ENCODE assay signal across 13 cellular contexts in the genomic region with DNA sequence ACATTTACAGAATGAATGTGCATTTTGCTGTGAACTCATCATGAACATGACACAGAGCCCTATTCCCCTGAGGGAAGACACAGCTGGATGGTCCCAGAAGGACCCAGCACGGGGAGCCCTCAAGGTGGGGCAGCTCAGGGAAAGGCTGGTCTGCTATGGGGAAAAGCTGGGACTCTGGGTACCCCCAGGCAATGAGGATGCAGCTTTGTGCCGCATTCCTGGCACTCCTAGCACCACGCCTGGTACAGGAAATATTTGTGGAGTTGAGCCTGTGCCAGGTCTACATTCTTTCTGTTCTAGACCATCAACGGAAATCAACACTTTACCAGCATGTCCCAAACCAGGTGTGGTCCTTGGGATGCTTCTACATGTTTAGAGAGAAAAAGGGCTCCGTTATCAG.
DNase-seq lines count a peak whose midpoint lies in the region; ATAC-seq and TF ChIP-seq lines count a peak whose summit lies in the region.
"Had no signal": no experiment of that assay in that cellular context is flagged by ENCODE, and none has a peak within 500 bp of the region (broad histone marks: within the 10 kb centered on the region; RNA-seq: fewer than 3 reads in every experiment).

No MANE protein-coding gene starts in this region.

- TF ChIP-seq CTCF in PC-3 (conservative IDR thresholded peaks at IDR 0.05; ENCODE audit: low read depth, low read length), result no peak
- TF ChIP-seq CTCF in choroid plexus epithelial cell (conservative IDR thresholded peaks at IDR 0.05; ENCODE audit: low read depth, low read length), result no peak
- TF ChIP-seq CTCF in GM10248 (IDR thresholded peaks at IDR 0.05; ENCODE audit: control extremely low read depth, extremely low read depth, low read depth, missing control alignments), result no peak

- H3K36me3 ChIP-seq in BLaER1 treated with 17β-estradiol and CSF1 and Interleukin-3, amounts not matched to agents 10 nM and 100 nM, result no peaks in the 10 kb centered on the region
- H3K36me3 ChIP-seq in PC-3 (ENCODE audit: low read depth, low read length), result no peaks in the 10 kb centered on the region
- H3K36me3 ChIP-seq: heart right ventricle had no signal

- peak overlapping the region in 10 of 11 experiments; percentile 18 to 65 (median 48); a peak in 18 of 22 replicates for H3K4me2 ChIP-seq in BLaER1 treated with 17β-estradiol and CSF1 and Interleukin-3, amounts not matched to agents 10 nM and 100 nM
- peak overlapping the region; percentile 38 for H3K4me2 ChIP-seq in PC-3 (ENCODE audit: low read length)

- 0 out of 22 replicates have a peak overlapping the region, but pooled peaks of 1 of the 11 experiments have one; percentile 8 for H3K9ac ChIP-seq in BLaER1 treated with 17β-estradiol and CSF1 and Interleukin-3, amounts not matched to agents 10 nM and 100 nM
- H3K9ac ChIP-seq in PC-3 (ENCODE audit: low read length), result no peak overlapping the region

- H3K79me2 ChIP-seq in PC-3 (ENCODE audit: low read length), result no peaks in the 10 kb centered on the region

- no peaks in the 10 kb centered on the region for H3K9me2 ChIP-seq in PC-3 (replicated peaks; ENCODE audit: low read length)

- peak; percentile 69 for ATAC-seq in PC-3
- ATAC-seq in HG03175 (IDR thresholded peaks at IDR 0.05; ENCODE audit: unreplicated experiment), result no peak
- ATAC-seq in GM19324 (IDR thresholded peaks at IDR 0.05; ENCODE audit: low FRiP score, unreplicated experiment), result no peak
- ATAC-seq: heart right ventricle, Right ventricle myocardium inferior had no signal

- H3K27me3 ChIP-seq in BLaER1 treated with 17β-estradiol and CSF1 and Interleukin-3, amounts not matched to agents 10 nM and 100 nM, result no peaks in the 10 kb centered on the region
- H3K27me3 ChIP-seq in PC-3 (ENCODE audit: low read length), result no peaks in the 10 kb centered on the region
- H3K27me3 ChIP-seq: heart right ventricle had no signal

- H3K9me3 ChIP-seq in BLaER1 treated with 17β-estradiol and CSF1 and Interleukin-3, amounts not matched to agents 10 nM and 100 nM (replicated peaks in 1 of 11), result peaks cover 0 to 15% (median 0%) of the 10 kb centered on the region in 11 experiments; a peak in 2 of 22 replicates
- no peaks in the 10 kb centered on the region for H3K9me3 ChIP-seq in PC-3 (ENCODE audit: low read length)
- H3K9me3 ChIP-seq: heart right ventricle had no signal

- no TSS peak for BruUV-seq in PC-3 (replicated peaks; lab: Mats Ljungman, UMichigan)

- no peaks in the 10 kb centered on the region for H4K20me1 ChIP-seq in BLaER1 treated with 17β-estradiol and CSF1 and Interleukin-3, amounts not matched to agents 10 nM and 100 nM
- no peaks in the 10 kb centered on the region for H4K20me1 ChIP-seq in PC-3 (ENCODE audit: low read length)

- POLR2A ChIA-PET in PC-3 (lab: Charles Lee; ENCODE audit: unreplicated experiment), result no interaction called here
- POLR2A ChIA-PET in GM10248 (lab: Yijun Ruan, JAX), result no interaction called here

- H3F3A ChIP-seq in PC-3 (ENCODE audit: low read length, unreplicated experiment), result no peaks in the 10 kb centered on the region

- intact Hi-C loops in PC-3 (cut with micrococcal nuclease), result loop anchor here (1.0 to 2.0 kb wide), 2 partner anchors 19 to 74 kb away; partner anchors contain the start of gene SRGAP3

- peaks cover 58 to 69% (median 63%) of the 10 kb centered on the region in 10 experiments for H3K4me1 ChIP-seq in BLaER1 treated with 17β-estradiol and CSF1 and Interleukin-3, amounts not matched to agents 10 nM and 100 nM
- H3K4me1 ChIP-seq in PC-3 (ENCODE audit: insufficient read depth, low read length), result peaks cover 32% of the 10 kb centered on the region

- DNase-seq in PC-3 (peak; percentile 94), choroid plexus epithelial cell (ENCODE audit: low read depth) (peak; percentile 4), myocyte (ENCODE audit: low read depth) (peak; percentile 15), HuH-7 (ENCODE audit: low spot score) (no peak), GM10248 (ENCODE audit: extremely low spot score) (no peak)
- DNase-seq: activated CD8-positive, alpha-beta memory T cell treated with anti-CD3 and anti-CD28 coated beads for 24 hours; heart right ventricle; NCI-H526 treated with DMSO at 0.1 percent for 48 hours; stimulated activated CD4-positive, alpha-beta T cell treated with anti-CD3 and anti-CD28 coated beads, Interleukin-12 subunit alpha, Interleukin-12 subunit beta, amount 100 ng/mL, for 4 hours had no signal

- H3K4me3 ChIP-seq in BLaER1 treated with 17β-estradiol and CSF1 and Interleukin-3, amounts not matched to agents 10 nM and 100 nM, result no peak overlapping the region
- H3K4me3 ChIP-seq in PC-3 (ENCODE audit: low read length), result no peak overlapping the region
- no peak overlapping the region for H3K4me3 ChIP-seq in choroid plexus epithelial cell (ENCODE audit: low read depth, low read length)
- H3K4me3 ChIP-seq: heart right ventricle had no signal

- H3K27ac ChIP-seq in BLaER1 treated with 17β-estradiol and CSF1 and Interleukin-3, amounts not matched to agents 10 nM and 100 nM, result no peak overlapping the region
- no peak overlapping the region; the same call in 1 of the 2 replicates for H3K27ac ChIP-seq in PC-3 (ENCODE audit: low read length)
- H3K27ac ChIP-seq: heart right ventricle had no signal

- H2AFZ ChIP-seq in PC-3 (ENCODE audit: low read length), result no peak overlapping the region

- CTCF ChIA-PET in PC-3 (lab: Charles Lee), result interaction anchor here (0.5 to 1.1 kb wide), 2 partner anchors 60 to 127 kb away, joined by 4 to 5 read pairs; no protein-coding TSS in a partner anchor
- CTCF ChIA-PET in GM10248 (lab: Yijun Ruan, JAX), result no interaction called here

Comparison
In these comparisons a context has a peak if more than half of its experiments do, and no peak if none do; other contexts are left out.
1. DNase-seq: peak in PC-3 (single experiment), choroid plexus epithelial cell (single experiment) and myocyte (single experiment); none in HuH-7 (single experiment) and GM10248 (single experiment).